1 cellular context compared by ENCODE assay signal in genomic region chr6:89371849-89372505, GRCh38.
TF ChIP-seq lines count a peak whose summit lies in the region.

No MANE protein-coding gene starts in this region.

TF ChIP-seq in H1, 55 proteins besides CTCF, POLR2A, EP300 and RAD21:
- TF ChIP-seq NRF1 (IDR thresholded peaks at IDR 0.05; ENCODE audit: low read depth, low read length) (no peak; the same call in 1 of the 2 replicates), USF2 (IDR thresholded peaks at IDR 0.05; ENCODE audit: low read length) (0 out of 2 replicates have a peak, but pooled peaks have one; percentile 15), MAX (IDR thresholded peaks at IDR 0.05) (0 out of 2 replicates have a peak, but pooled peaks have one; percentile 37), CHD2 (IDR thresholded peaks at IDR 0.05; ENCODE audit: low read length) (no peak), CREB1 (IDR thresholded peaks at IDR 0.05) (peak; percentile 51; the same call in 1 of the 2 replicates), TCF12 (IDR thresholded peaks at IDR 0.05; ENCODE audit: low read depth, low read length) (no peak)
